14 cellular contexts compared by ENCODE assay signal in the genomic region with DNA sequence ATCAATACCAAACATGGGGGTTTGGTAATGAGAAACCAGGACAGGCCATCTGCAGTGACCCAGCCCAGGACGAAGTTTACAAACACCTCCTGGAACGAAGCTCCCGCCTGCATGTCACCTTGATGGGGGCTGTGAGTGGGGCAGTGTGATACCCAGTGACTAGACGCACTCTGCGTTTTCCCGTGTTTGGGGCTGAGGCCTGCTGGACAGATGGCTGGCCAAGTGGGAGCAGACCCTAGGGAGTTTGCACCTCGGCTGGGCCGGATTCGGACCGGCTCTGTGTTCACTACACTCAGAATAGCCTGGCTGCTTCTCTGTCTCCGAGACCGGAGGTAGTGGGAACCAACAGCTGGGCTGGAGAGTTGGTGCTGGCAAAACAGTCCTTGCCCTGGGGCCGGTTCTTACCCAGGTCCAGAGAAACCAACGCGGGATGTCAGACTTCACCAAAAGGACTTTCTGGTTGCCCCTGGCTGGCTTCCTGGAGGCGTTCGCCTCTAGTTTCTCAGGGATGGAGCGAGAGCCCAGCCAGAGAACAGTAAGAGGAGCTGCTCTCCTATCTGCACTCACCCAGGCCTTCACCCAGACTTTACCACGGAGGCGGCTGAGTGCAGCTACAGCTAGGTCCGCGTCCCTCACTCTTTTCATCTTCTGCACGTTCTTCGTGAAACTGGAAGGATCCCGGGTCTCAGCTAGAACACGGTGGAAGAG. TPM values are rescaled to one million over a fixed set of nuclear protein-coding genes. Genes with fewer than 3 reads are reported as not detected.
DNase-seq lines count a peak whose midpoint lies in the region; ATAC-seq and TF ChIP-seq lines count a peak whose summit lies in the region.
"Had no signal": no experiment of that assay in that cellular context is flagged by ENCODE, and none has a peak within 500 bp of the region (broad histone marks: within the 10 kb centered on the region; RNA-seq: fewer than 3 reads in every experiment).

No MANE protein-coding gene starts in this region.

- no peaks in the 10 kb centered on the region for H3K9me2 ChIP-seq in PC-3 (replicated peaks; ENCODE audit: low read length)

- intact Hi-C loops in PC-3 (cut with micrococcal nuclease): no loop called here
- intact Hi-C loops in posterior vena cava (cut with DNase I): no loop called here

- CTCF ChIA-PET in PC-3 (lab: Charles Lee): interaction anchor here (0.5 kb wide), 1 partner anchor 21 kb away, joined by 3 read pairs; a partner anchor contains a TSS

- ATAC-seq in PC-3 (no peak; the same call in 1 of the 2 replicates), GM18502 (IDR thresholded peaks at IDR 0.05; ENCODE audit: poor library complexity, unreplicated experiment) (no peak), GM18517 (IDR thresholded peaks at IDR 0.05; ENCODE audit: unreplicated experiment) (no peak)

- DNase-seq in D341Med (ENCODE audit: low spot score) (peak; percentile 15), PC-3 (no peak), epithelial cell of prostate (ENCODE audit: low read depth, low spot score) (no peak), posterior vena cava (ENCODE audit: low spot score) (peak; percentile 57), NCI-H82 treated with DMSO at 0.1 percent for 48 hours (lab: John Stamatoyannopoulos, UW; ENCODE audit: unreplicated experiment) (no peak), medulla oblongata (ENCODE audit: extremely low spot score) (no peak)
- DNase-seq: Karpas-422; NCI-H2107; stimulated activated CD4-positive, alpha-beta T cell treated with anti-CD3 and anti-CD28 coated beads, Interleukin-2, amount 100 ng/mL, for 24 hours had no signal

- POLR2A ChIA-PET in PC-3 (lab: Charles Lee; ENCODE audit: unreplicated experiment): interaction anchor here (0.6 kb wide), 2 partner anchors 13 to 186 kb away, joined by 3 to 5 read pairs; no protein-coding TSS in a partner anchor

- peak overlapping the region; percentile 41 for H3K9ac ChIP-seq in PC-3 (ENCODE audit: low read length)

- 0 out of 2 replicates have a peak, but pooled peaks cover 6% of the 10 kb centered on the region for H3K79me2 ChIP-seq in PC-3 (ENCODE audit: low read length)

- H3K27ac ChIP-seq in PC-3 (ENCODE audit: low read length) (peak overlapping the region; percentile 91), epithelial cell of prostate (peak overlapping the region; percentile 88)
- H3K27ac ChIP-seq: C4-2B had no signal

- H3K9me3 ChIP-seq in PC-3 (ENCODE audit: low read length): no peaks in the 10 kb centered on the region

- H3F3A ChIP-seq in PC-3 (ENCODE audit: low read length, unreplicated experiment): peaks cover 5% of the 10 kb centered on the region

- H3K27me3 ChIP-seq in PC-3 (ENCODE audit: low read length): no peaks in the 10 kb centered on the region

- H3K4me1 ChIP-seq in PC-3 (ENCODE audit: insufficient read depth, low read length): peaks cover 28% of the 10 kb centered on the region

- no peak overlapping the region for H3K4me3 ChIP-seq in PC-3 (ENCODE audit: low read length)

- H4K20me1 ChIP-seq in PC-3 (ENCODE audit: low read length): no peaks in the 10 kb centered on the region

- no peak overlapping the region for H2AFZ ChIP-seq in PC-3 (ENCODE audit: low read length)

- no TSS peak for BruUV-seq in PC-3 (replicated peaks; lab: Mats Ljungman, UMichigan)

- no peak for TF ChIP-seq CTCF in PC-3 (conservative IDR thresholded peaks at IDR 0.05; ENCODE audit: low read depth, low read length)

- H3K4me2 ChIP-seq in PC-3 (ENCODE audit: low read length): peak overlapping the region; percentile 31

- H3K36me3 ChIP-seq in PC-3 (ENCODE audit: low read depth, low read length): peaks cover 7% of the 10 kb centered on the region; the same call in 1 of the 2 replicates

RNA-seq across cellular contexts. Expression of a gene that starts 20.4 kb away (rescaled TPM):
- total RNA-seq in PC-3 (2014; rRNA removed) (138 and 142 TPM in 2 replicates), posterior vena cava (10 to 100 TPM; 39.8 to 44.0 TPM)

RNA-seq across cellular contexts. Expression of a gene that starts 33.8 kb away (rescaled TPM):
- total RNA-seq in PC-3 (2014; rRNA removed) (not detected in 2 replicates), posterior vena cava (not detected)
- total RNA-seq: G401, mononuclear cell had no signal

RNA-seq across cellular contexts. Expression of a gene that starts 50.7 kb away (rescaled TPM):
- total RNA-seq in PC-3 (2014; rRNA removed) (28.4 and 35.2 TPM in 2 replicates), posterior vena cava (10 to 100 TPM; 26.1 to 30.6 TPM)

RNA-seq across cellular contexts. Expression of a gene that starts 50.9 kb away (rescaled TPM):
- total RNA-seq in PC-3 (2014; rRNA removed) (5.8 and 7.4 TPM in 2 replicates), posterior vena cava (1 to 10 TPM; 5.4 to 6.4 TPM)

Comparison
In these comparisons a context has a peak if more than half of its experiments do, and no peak if none do; other contexts are left out.
1. DNase-seq: peak in D341Med (single experiment) and posterior vena cava (single experiment); none in PC-3 (single experiment), epithelial cell of prostate (single experiment), NCI-H82 treated with DMSO at 0.1 percent for 48 hours (single experiment) and medulla oblongata (single experiment).